9 cellular contexts compared by ENCODE assay signal in the genomic region with DNA sequence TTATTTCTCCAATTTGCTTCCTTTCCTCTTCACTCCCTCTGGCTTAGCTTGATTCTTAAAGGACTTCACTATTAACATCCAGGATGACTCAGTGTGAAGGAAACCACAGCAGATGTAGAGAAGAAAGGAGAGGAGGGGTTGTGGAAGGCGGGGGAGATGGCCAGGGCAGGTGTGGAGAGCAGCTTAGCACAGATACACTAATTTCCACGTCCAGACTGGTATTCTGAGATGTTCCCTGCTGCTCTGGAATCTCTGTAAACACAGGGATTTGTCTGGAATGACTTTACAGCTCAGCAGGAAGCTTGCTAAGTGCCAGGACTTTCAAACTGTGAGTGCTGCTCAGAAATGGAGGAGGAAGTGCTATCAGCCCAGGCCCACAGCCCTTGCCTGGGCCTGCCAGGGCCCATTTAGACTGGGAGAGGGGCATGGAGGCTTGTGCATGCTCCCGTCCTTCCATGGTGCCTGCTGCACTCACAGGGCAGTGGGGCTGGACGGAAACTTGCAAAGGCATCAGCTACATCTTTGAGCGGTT.
DNase-seq lines count a peak whose midpoint lies in the region; ATAC-seq and TF ChIP-seq lines count a peak whose summit lies in the region.
"Had no signal": no experiment of that assay in that cellular context is flagged by ENCODE, and none has a peak within 500 bp of the region (broad histone marks: within the 10 kb centered on the region; RNA-seq: fewer than 3 reads in every experiment).

No MANE protein-coding gene starts in this region.

- H3K27me3 ChIP-seq in GM23248 (replicated peaks; ENCODE audit: insufficient read depth) (no peaks in the 10 kb centered on the region), ectodermal cell (ENCODE audit: control insufficient read depth, insufficient read depth, low read length, poor library complexity, severe bottlenecking) (no peaks in the 10 kb centered on the region)

- CTCF ChIA-PET in activated CD8-positive, alpha-beta T cell treated with anti-CD3 and anti-CD28 coated beads for 36 hours (lab: Charles Lee) = interaction anchor here (2.5 kb wide), 1 partner anchor 60 kb away, joined by 12 read pairs; no protein-coding TSS in a partner anchor

- peak overlapping the region; percentile 25; the same call in 1 of the 2 replicates for H2AFZ ChIP-seq in GM23248

- H3K4me1 ChIP-seq in GM23248 (ENCODE audit: insufficient read depth) (peaks cover 13% of the 10 kb centered on the region), ectodermal cell (ENCODE audit: control insufficient read depth, insufficient read depth, low read length) (peaks cover 29% of the 10 kb centered on the region)

- no peak for ATAC-seq in activated CD8-positive, alpha-beta T cell treated with anti-CD3 and anti-CD28 coated beads for 36 hours
- no peak for ATAC-seq in activated CD4-positive, CD25-positive, alpha-beta regulatory T cell treated with anti-CD3 and anti-CD28 coated beads, Interleukin-2, amount 50 U/mL, for 24 hours
- ATAC-seq: activated T-cell treated with anti-CD3 and anti-CD28 coated beads, Interleukin-2, amount 50 U/mL, for 4 hours had no signal

- TF ChIP-seq CTCF in activated CD8-positive, alpha-beta T cell treated with anti-CD3 and anti-CD28 coated beads for 36 hours (IDR thresholded peaks at IDR 0.05) = no peak

- DNase-seq in GM23248 (peak; percentile 65), NCI-H2107 treated with DMSO at 0.1 percent for 48 hours (lab: John Stamatoyannopoulos, UW; ENCODE audit: unreplicated experiment) (peak; percentile 91), non-pigmented ciliary epithelial cell (ENCODE audit: low read depth) (peak; percentile 82)
- no peak for DNase-seq in activated CD4-positive, alpha-beta T cell treated with anti-CD3 and anti-CD28 coated beads for 1 hour
- DNase-seq in stimulated activated CD4-positive, alpha-beta T cell treated with anti-CD3 and anti-CD28 coated beads, Interleukin-1b, Interleukin-23, amount 100 ng/mL, for 48 hours = no peak
- DNase-seq in activated CD8-positive, alpha-beta T cell treated with anti-CD3 and anti-CD28 coated beads for 36 hours = no peak
- DNase-seq: activated T-cell treated with anti-CD3 and anti-CD28 coated beads, Interleukin-2, amount 50 U/mL, for 4 hours had no signal

- H3K79me2 ChIP-seq in GM23248 (ENCODE audit: insufficient read depth) = no peaks in the 10 kb centered on the region

- H3K36me3 Mint-ChIP-seq in activated CD8-positive, alpha-beta T cell treated with anti-CD3 and anti-CD28 coated beads for 36 hours (ENCODE audit: low read depth) = no peaks in the 10 kb centered on the region

- POLR2A ChIA-PET in activated CD8-positive, alpha-beta T cell treated with anti-CD3 and anti-CD28 coated beads for 36 hours (lab: Charles Lee) = no interaction called here

- no peak overlapping the region for H3K27ac ChIP-seq in GM23248
- peak overlapping the region; percentile 27 for H3K27ac ChIP-seq in ectodermal cell (ENCODE audit: insufficient read depth, low read depth, low read length, poor library complexity, severe bottlenecking)

- H3K9ac ChIP-seq in GM23248 = no peak overlapping the region

- H3K4me3 Mint-ChIP-seq in activated CD8-positive, alpha-beta T cell treated with anti-CD3 and anti-CD28 coated beads for 36 hours = no peak overlapping the region
- H3K4me3 Mint-ChIP-seq: activated T-cell treated with anti-CD3 and anti-CD28 coated beads, Interleukin-2, amount 50 U/mL, for 4 hours had no signal

- H3F3A ChIP-seq in GM23248 (ENCODE audit: insufficient read depth) = peaks cover 18% of the 10 kb centered on the region; the same call in 1 of the 2 replicates

- intact Hi-C loops in activated CD8-positive, alpha-beta T cell treated with anti-CD3 and anti-CD28 coated beads for 36 hours (cut with micrococcal nuclease) = no loop called here

- H3K9me3 ChIP-seq in GM23248 (ENCODE audit: low read depth) (no peaks in the 10 kb centered on the region), ectodermal cell (ENCODE audit: control insufficient read depth, low read length) (no peaks in the 10 kb centered on the region)

- H3K27me3 Mint-ChIP-seq in activated CD8-positive, alpha-beta T cell treated with anti-CD3 and anti-CD28 coated beads for 36 hours = no peaks in the 10 kb centered on the region

- no peak overlapping the region for H3K27ac Mint-ChIP-seq in activated CD8-positive, alpha-beta T cell treated with anti-CD3 and anti-CD28 coated beads for 36 hours

- H3K36me3 ChIP-seq in GM23248 (ENCODE audit: low read depth) = no peaks in the 10 kb centered on the region
- no peaks in the 10 kb centered on the region for H3K36me3 ChIP-seq in ectodermal cell (ENCODE audit: control insufficient read depth, insufficient read depth, low read length)

- H3K4me2 ChIP-seq in GM23248 (ENCODE audit: unreplicated experiment) = peak overlapping the region; percentile 26

- no peaks in the 10 kb centered on the region for H4K20me1 ChIP-seq in GM23248 (ENCODE audit: insufficient read depth)

- no peaks in the 10 kb centered on the region for H3K9me2 ChIP-seq in GM23248 (ENCODE audit: insufficient read depth)

- in situ Hi-C loops in GM23248 (cut with MboI) = no loop called here

- no peaks in the 10 kb centered on the region for H3K9me3 Mint-ChIP-seq in activated CD8-positive, alpha-beta T cell treated with anti-CD3 and anti-CD28 coated beads for 36 hours
- H3K9me3 Mint-ChIP-seq: activated T-cell treated with anti-CD3 and anti-CD28 coated beads, Interleukin-2, amount 50 U/mL, for 4 hours had no signal

- H3K4me1 Mint-ChIP-seq in activated CD8-positive, alpha-beta T cell treated with anti-CD3 and anti-CD28 coated beads for 36 hours (ENCODE audit: low read depth) = peaks cover 2% of the 10 kb centered on the region

- 55 to 61% methylated on average over 5 of the region's 5 CpGs for WGBS in GM23248 (ENCODE audit: low coverage in 1 of 2, low lambda C conversion rate in 2 of 2, missing lambda C conversion rate in 2 of 2), 2 experiments
- 8 to 12% methylated on average over 5 of the region's 5 CpGs for WGBS in ectodermal cell, 2 experiments

- H3K4me3 ChIP-seq in GM23248 (no peak overlapping the region), ectodermal cell (ENCODE audit: insufficient read depth, low read depth, low read length) (no peak overlapping the region)

Comparison
In these comparisons a context has a peak if more than half of its experiments do, and no peak if none do; other contexts are left out.
1. DNase-seq: peak in GM23248 (single experiment), NCI-H2107 treated with DMSO at 0.1 percent for 48 hours (single experiment) and non-pigmented ciliary epithelial cell (single experiment); none in activated CD4-positive, alpha-beta T cell treated with anti-CD3 and anti-CD28 coated beads for 1 hour (single experiment), stimulated activated CD4-positive, alpha-beta T cell treated with anti-CD3 and anti-CD28 coated beads, Interleukin-1b, Interleukin-23, amount 100 ng/mL, for 48 hours (single experiment) and activated CD8-positive, alpha-beta T cell treated with anti-CD3 and anti-CD28 coated beads for 36 hours (single experiment).